ENCODE assay signal across 20 cellular contexts in the genomic region with DNA sequence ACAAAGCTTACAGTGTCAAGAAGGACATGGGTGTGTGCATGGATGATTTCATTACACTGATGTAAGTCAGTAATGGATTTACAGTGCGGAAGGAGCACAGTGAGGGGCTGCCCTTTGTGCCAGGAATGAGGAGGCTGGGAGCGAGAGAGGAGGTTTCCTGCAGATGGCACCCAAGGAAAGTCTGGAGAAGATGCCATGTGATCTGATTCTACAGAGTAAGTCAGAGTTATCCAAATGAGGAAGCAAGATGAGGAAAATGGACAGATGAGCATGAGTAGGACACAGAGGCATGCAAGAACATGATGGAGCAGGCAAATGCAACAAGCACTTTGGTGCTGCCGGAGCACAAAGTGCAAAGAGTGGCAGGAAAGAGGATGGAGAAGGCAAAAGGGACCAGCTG. TPM values are rescaled to one million over a fixed set of nuclear protein-coding genes. Genes with fewer than 3 reads are reported as not detected.
DNase-seq lines count a peak whose midpoint lies in the region; ATAC-seq, FAIRE-seq and TF ChIP-seq lines count a peak whose summit lies in the region.
"Had no signal": no experiment of that assay in that cellular context is flagged by ENCODE, and none has a peak within 500 bp of the region (broad histone marks: within the 10 kb centered on the region; RNA-seq: fewer than 3 reads in every experiment).

No MANE protein-coding gene starts in this region.

- FAIRE-seq in bronchial epithelial cell (lab: Jason Lieb, UNC) = peak; percentile 96
- FAIRE-seq: H54, HepG2 had no signal

- no peak for TF ChIP-seq CTCF in bronchial epithelial cell (IDR thresholded peaks at IDR 0.05; ENCODE audit: insufficient read depth, low read length, severe bottlenecking)
- no peak for TF ChIP-seq CTCF in neural crest cell (conservative IDR thresholded peaks at IDR 0.05)

- no peaks in the 10 kb centered on the region for H3K36me3 ChIP-seq in bronchial epithelial cell (ENCODE audit: control insufficient read depth, insufficient read depth, low read length)
- H3K36me3 ChIP-seq: MG63 had no signal

- no peak overlapping the region for H3K4me3 ChIP-seq in bronchial epithelial cell (ENCODE audit: low read depth, low read length)
- H3K4me3 ChIP-seq: MG63, PC-9 had no signal

- H3K27ac Mint-ChIP-seq in neural crest cell (ENCODE audit: unreplicated experiment) = peak overlapping the region; percentile 48

- H3K4me3 Mint-ChIP-seq in neural crest cell = no peak overlapping the region

- no peaks in the 10 kb centered on the region for H3K9me3 Mint-ChIP-seq in neural crest cell

- H3K27me3 ChIP-seq in bronchial epithelial cell (ENCODE audit: control insufficient read depth, insufficient read depth, low read length) = no peaks in the 10 kb centered on the region

- H3K27me3 Mint-ChIP-seq in neural crest cell (ENCODE audit: low read depth) = peaks cover 12% of the 10 kb centered on the region

- no peaks in the 10 kb centered on the region for H3K36me3 Mint-ChIP-seq in neural crest cell (ENCODE audit: low read depth)

- peaks cover 6% of the 10 kb centered on the region for H3K4me1 Mint-ChIP-seq in neural crest cell

- peak; percentile 67 for DNase-seq in HPDE6-E6E7 (ENCODE audit: extremely low spot score)
- peak; percentile 91 for DNase-seq in bronchial epithelial cell (ENCODE audit: low read depth)
- DNase-seq in neural crest cell (ENCODE audit: low read depth, low spot score) = no peak
- DNase-seq in hippocampal formation (lab: John Stamatoyannopoulos, UW) = no peak
- DNase-seq in iPS-NIHi7 (ENCODE audit: extremely low spot score) = no peak
- DNase-seq in NCI-H2227 (lab: John Stamatoyannopoulos, UW; ENCODE audit: unreplicated experiment) = no peak
- DNase-seq in KG1 (lab: John Stamatoyannopoulos, UW) = no peak
- DNase-seq: COR-L47, DMS153, Karpas-422, MG63, NCI-H1105, NCI-H1694, NCI-H2107, NCI-H446, NCI-H748 treated with DMSO at 0.1 percent for 48 hours, PC-9 had no signal

- peak; percentile 80 for ATAC-seq in esophagus mucosa
- ATAC-seq: HepG2 had no signal

RNA-seq across cellular contexts. Expression of a gene that starts 29.7 kb away (rescaled TPM):
- total RNA-seq in bronchial epithelial cell (30.8 and 50.4 TPM in 2 replicates), esophagus mucosa (29.9 TPM), neural crest cell (1.3 and 1.4 TPM in 2 replicates)

Comparison
In these comparisons a context has a peak if more than half of its experiments do, and no peak if none do; other contexts are left out.
1. DNase-seq: peak in HPDE6-E6E7 (single experiment) and bronchial epithelial cell (single experiment); none in neural crest cell (single experiment), hippocampal formation (0 of 2), iPS-NIHi7 (single experiment), NCI-H2227 (single experiment) and KG1 (single experiment).
2. RNA of a gene that starts 29.7 kb away (total RNA-seq): 30.8 to 50.4 TPM in bronchial epithelial cell and 29.9 TPM in esophagus mucosa (single experiment); 1.3 to 1.4 TPM in neural crest cell; every median in the first group is over 10 times any median in the second.